Comparison of ENCODE assay signal across 12 cellular contexts in genomic region chr17:60154616-60155426, GRCh38. TPM values are rescaled to one million over a fixed set of nuclear protein-coding genes. Genes with fewer than 3 reads are reported as not detected.
DNase-seq lines count a peak whose midpoint lies in the region; ATAC-seq and TF ChIP-seq lines count a peak whose summit lies in the region.
"Had no signal": no experiment of that assay in that cellular context is flagged by ENCODE, and none has a peak within 500 bp of the region (broad histone marks: within the 10 kb centered on the region; RNA-seq: fewer than 3 reads in every experiment).

No MANE protein-coding gene starts in this region.

- H2BK15ac ChIP-seq in IMR-90 (ENCODE audit: low read depth, low read length) = no peak overlapping the region

- H2BK120ac ChIP-seq in IMR-90 (ENCODE audit: low read depth, low read length) = no peak overlapping the region

- H3F3A ChIP-seq in MM.1S (ENCODE audit: insufficient read depth, low read length) = no peaks in the 10 kb centered on the region

- intact Hi-C loops in IMR-90 (cut with micrococcal nuclease) = no loop called here
- intact Hi-C loops in left lung (cut with DNase I) = no loop called here

- H3K27ac ChIP-seq in IMR-90 (ENCODE audit: insufficient read depth, low read length) (no peak overlapping the region), left lung (peak overlapping the region in 1 of 2 donors; percentile 60), MM.1S (ENCODE audit: low read length) (no peak overlapping the region)
- H3K27ac ChIP-seq: adrenal gland had no signal

- H3K56ac ChIP-seq in IMR-90 (ENCODE audit: extremely low read depth, insufficient read depth, low read length) = no peak overlapping the region

- TF ChIP-seq CTCF in IMR-90 (conservative IDR thresholded peaks at IDR 0.05; ENCODE audit: low read depth, low read length) = no peak
- TF ChIP-seq CTCF in left lung (IDR thresholded peaks at IDR 0.05) = no peak
- no peak for TF ChIP-seq CTCF in MM.1S (IDR thresholded peaks at IDR 0.05; ENCODE audit: low read length)

- CTCF ChIA-PET in IMR-90 (lab: Yijun Ruan, JAX) = no interaction called here

- DNase-seq in AG08395 (ENCODE audit: low spot score) (peak; percentile 93), IMR-90 (peak; percentile 68), cerebellar cortex (ENCODE audit: low spot score) (peak; percentile 74), left lung (no peak), activated T-cell treated with anti-CD3 and anti-CD28 coated beads for 4 hours (no peak), MM.1S (no peak)
- DNase-seq: activated CD4-positive, alpha-beta T cell treated with anti-CD3 and anti-CD28 coated beads for 36 hours; CD8-positive, alpha-beta T cell had no signal

- H2AK9ac ChIP-seq in IMR-90 (replicated peaks; ENCODE audit: low read depth, low read length, poor library complexity) = peak overlapping the region; percentile 28

- no peak overlapping the region for H4K8ac ChIP-seq in IMR-90 (ENCODE audit: low read depth in 2 of 2, low read length in 2 of 2)

- H3K9me2 ChIP-seq in MM.1S (replicated peaks; ENCODE audit: insufficient read depth, low read length) = no peaks in the 10 kb centered on the region

- H3K9ac ChIP-seq in IMR-90 (ENCODE audit: low read depth, low read length) = no peak overlapping the region
- no peak overlapping the region for H3K9ac ChIP-seq in MM.1S (ENCODE audit: low read length)

- TF ChIP-seq RAD21 in IMR-90 (IDR thresholded peaks at IDR 0.05; ENCODE audit: low read length) = no peak

- H3K14ac ChIP-seq in IMR-90 (replicated peaks; ENCODE audit: low read depth, low read length) = no peak overlapping the region

- no peak overlapping the region for H3K23ac ChIP-seq in IMR-90 (ENCODE audit: low read depth, low read length)

- H4K91ac ChIP-seq in IMR-90 (ENCODE audit: insufficient read depth, low read depth, low read length) = no peak overlapping the region

- WGBS in IMR-90 (ENCODE audit: extremely low coverage in 2 of 2, insufficient read length in 1 of 2), 2 experiments = 0% methylated on average over 1 of the region's 14 CpGs; no CpG with 5 or more reads in 1 of the 2 experiments

- H3K79me1 ChIP-seq in IMR-90 (ENCODE audit: low read depth in 1 of 2, low read length in 2 of 2) = no peaks in the 10 kb centered on the region

- no peak overlapping the region for H2BK5ac ChIP-seq in IMR-90 (ENCODE audit: low read depth, low read length, poor library complexity, severe bottlenecking)

- H3K4me2 ChIP-seq in IMR-90 (ENCODE audit: low read depth, low read length) = no peak overlapping the region
- H3K4me2 ChIP-seq in MM.1S (ENCODE audit: low read depth, low read length) = no peak overlapping the region

- H2BK20ac ChIP-seq in IMR-90 (ENCODE audit: low read depth, low read length) = no peak overlapping the region

- peaks cover 7% of the 10 kb centered on the region; the same call in 1 of the 2 replicates for H3K9me1 ChIP-seq in IMR-90 (ENCODE audit: insufficient read depth, low read length)

- H2AFZ ChIP-seq in IMR-90 (replicated peaks; ENCODE audit: low read length, poor library complexity) (peak overlapping the region; percentile 65), MM.1S (ENCODE audit: low read length) (no peak overlapping the region)

- H3K4me1 ChIP-seq in IMR-90 (ENCODE audit: control insufficient read depth, insufficient read depth, low read length) (peaks cover 4% of the 10 kb centered on the region; the same call in 1 of the 2 replicates), left lung (peaks cover 9 to 50% of the 10 kb centered on the region in 2 donors), MM.1S (ENCODE audit: low read length) (no peaks in the 10 kb centered on the region)

- 0 out of 2 replicates have a peak, but pooled peaks cover 5% of the 10 kb centered on the region for H4K20me1 ChIP-seq in IMR-90 (ENCODE audit: insufficient read depth, low read length)
- H4K20me1 ChIP-seq in MM.1S (ENCODE audit: insufficient read depth, low read length) = no peaks in the 10 kb centered on the region

- H3K18ac ChIP-seq in IMR-90 (ENCODE audit: low read depth, low read length) = no peak overlapping the region

- H3K9me3 ChIP-seq in IMR-90 (ENCODE audit: control insufficient read depth, insufficient read depth, low read length) (no peaks in the 10 kb centered on the region), left lung (no peaks in the 10 kb centered on the region), MM.1S (replicated peaks; ENCODE audit: insufficient read depth, low read length) (no peaks in the 10 kb centered on the region)
- H3K9me3 ChIP-seq: adrenal gland had no signal

- in situ Hi-C loops in IMR-90 (cut with MboI; ENCODE audit: low sequenced_read_pairs) = no loop called here

- TF ChIP-seq POLR2A in IMR-90 (IDR thresholded peaks at IDR 0.05; ENCODE audit: low read depth, low read length) = no peak

- H3K4me3 ChIP-seq in IMR-90 (ENCODE audit: insufficient read depth, low read depth, low read length) = no peak overlapping the region
- H3K4me3 ChIP-seq in left lung = no peak overlapping the region
- no peak overlapping the region for H3K4me3 ChIP-seq in MM.1S (ENCODE audit: low read length)
- H3K4me3 ChIP-seq: adrenal gland had no signal

- no peak overlapping the region for H4K5ac ChIP-seq in IMR-90 (ENCODE audit: low read depth, low read length)

- no peaks in the 10 kb centered on the region for H3K79me2 ChIP-seq in MM.1S (ENCODE audit: low read length)

- H2AK5ac ChIP-seq in IMR-90 (ENCODE audit: low read depth, low read length) = no peak overlapping the region

- peak; percentile 70 for ATAC-seq in IMR-90 (ENCODE audit: low read depth)
- ATAC-seq in left lung = peak; percentile 59
- ATAC-seq in activated CD4-positive, CD25-positive, alpha-beta regulatory T cell treated with anti-CD3 and anti-CD28 coated beads, Interleukin-2, amount 50 U/mL, for 24 hours = no peak
- no peak for ATAC-seq in GM21367 (IDR thresholded peaks at IDR 0.05; ENCODE audit: unreplicated experiment)
- ATAC-seq: activated CD4-positive, alpha-beta T cell treated with anti-CD3 and anti-CD28 coated beads for 36 hours; CD8-positive, alpha-beta T cell had no signal

- BruUV-seq in IMR-90 (replicated peaks; lab: Mats Ljungman, UMichigan) = no TSS peak

- H3K36me3 ChIP-seq in IMR-90 (ENCODE audit: control insufficient read depth, insufficient read depth, low read length) (no peaks in the 10 kb centered on the region), left lung (peaks cover 0 to 18% of the 10 kb centered on the region in 2 donors), MM.1S (replicated peaks; ENCODE audit: insufficient read depth, low read length) (no peaks in the 10 kb centered on the region)
- H3K36me3 ChIP-seq: adrenal gland had no signal

- H3K27me3 ChIP-seq in IMR-90 (ENCODE audit: control insufficient read depth, insufficient read depth, low read length) (peaks cover 60% of the 10 kb centered on the region), left lung (peaks cover 20 to 50% of the 10 kb centered on the region in 2 donors), MM.1S (replicated peaks; ENCODE audit: insufficient read depth, low read length) (peaks cover 19% of the 10 kb centered on the region)

- H3K4ac ChIP-seq in IMR-90 (ENCODE audit: low read depth, low read length) = no peak overlapping the region

- dilution Hi-C loops in IMR-90 (cut with HindIII; ENCODE audit: low sequenced_read_pairs, unreplicated experiment) = no loop called here

- POLR2A ChIA-PET in IMR-90 (lab: Charles Lee; ENCODE audit: unreplicated experiment) = no interaction called here

TF ChIP-seq in IMR-90, 13 proteins besides CTCF, POLR2A, EP300 and RAD21:
- TF ChIP-seq CHD1 (IDR thresholded peaks at IDR 0.05; ENCODE audit: low read depth, low read length) (no peak), RFX5 (IDR thresholded peaks at IDR 0.05; ENCODE audit: low read depth, low read length) (no peak), ELK1 (IDR thresholded peaks at IDR 0.05; ENCODE audit: borderline replicate concordance, low read depth, low read length) (no peak), MAZ (IDR thresholded peaks at IDR 0.05; ENCODE audit: borderline replicate concordance, low read depth, low read length) (no peak), MAFK (IDR thresholded peaks at IDR 0.05; ENCODE audit: low read depth, low read length) (no peak), CEBPB (IDR thresholded peaks at IDR 0.05; ENCODE audit: low read depth, low read length) (no peak), BHLHE40 (IDR thresholded peaks at IDR 0.05; ENCODE audit: low read depth, low read length) (no peak), FOS (IDR thresholded peaks at IDR 0.05; ENCODE audit: low read depth, low read length) (no peak), RCOR1 (IDR thresholded peaks at IDR 0.05; ENCODE audit: insufficient replicate concordance, low read length) (no peak), MXI1 (IDR thresholded peaks at IDR 0.05; ENCODE audit: borderline replicate concordance, low read depth, low read length) (no peak), SMC3 (IDR thresholded peaks at IDR 0.05; ENCODE audit: low read depth, low read length) (no peak), NFE2L2 (IDR thresholded peaks at IDR 0.05; ENCODE audit: low read depth, low read length) (no peak), USF2 (IDR thresholded peaks at IDR 0.05; ENCODE audit: low read depth, low read length) (no peak)

RNA-seq across cellular contexts. Expression of gene CA4, which starts 5.0 kb away (rescaled TPM):
- not detected in 2 replicates for total RNA-seq in IMR-90 (2012; rRNA removed)
- not detected in 2 replicates for polyA plus RNA-seq in IMR-90 (2012; rRNA removed)
- polyA plus RNA-seq in IMR-90 (2012; cell fraction: cytosol; rRNA removed) = not detected in 2 replicates
- not detected in 2 replicates for polyA plus RNA-seq in IMR-90 (2012; cell fraction: nucleus; rRNA removed; ENCODE audit: low replicate concordance)
- 10 to 100 TPM; 10.6 to 35.7 TPM for total RNA-seq in left lung
- total RNA-seq: activated CD4-positive, alpha-beta T cell treated with anti-CD3 and anti-CD28 coated beads for 36 hours; CD8-positive, alpha-beta T cell had no signal
- polyA plus RNA-seq: IgD-negative memory B cell had no signal

Comparison
In these comparisons a context has a peak if more than half of its experiments do, and no peak if none do; other contexts are left out.
1. DNase-seq: peak in AG08395 (single experiment), IMR-90 (single experiment) and cerebellar cortex (single experiment); none in left lung (0 of 2), activated T-cell treated with anti-CD3 and anti-CD28 coated beads for 4 hours (single experiment) and MM.1S (single experiment).
2. ATAC-seq: peak in IMR-90 (single experiment) and left lung (single experiment); none in activated CD4-positive, CD25-positive, alpha-beta regulatory T cell treated with anti-CD3 and anti-CD28 coated beads, Interleukin-2, amount 50 U/mL, for 24 hours (0 of 2) and GM21367 (single experiment).
3. RNA of gene CA4, which starts 5.0 kb away (total RNA-seq): 10.6 to 35.7 TPM in left lung; not detected in IMR-90; every median in the first group is over 10 times any median in the second.